ENCODE assay signal across 21 cellular contexts in genomic region chr1:230937370-230937769, GRCh38. TPM values are rescaled to one million over a fixed set of nuclear protein-coding genes. Genes with fewer than 3 reads are reported as not detected.
A peak's percentile ranks its signal among the peaks of the same experiment; 100 is the strongest.
DNase-seq lines count a peak whose midpoint lies in the region; ATAC-seq, FAIRE-seq and TF ChIP-seq lines count a peak whose summit lies in the region.
"Had no signal": no experiment of that assay in that cellular context is flagged by ENCODE, and none has a peak within 500 bp of the region (broad histone marks: within the 10 kb centered on the region; RNA-seq: fewer than 3 reads in every experiment).

No MANE protein-coding gene starts in this region.

- no peak overlapping the region for H3K56ac ChIP-seq in IMR-90 (ENCODE audit: extremely low read depth, insufficient read depth, low read length)

- peak overlapping the region; percentile 75 for H3K4me2 ChIP-seq in IMR-90 (ENCODE audit: low read depth, low read length)
- no peak overlapping the region for H3K4me2 ChIP-seq in astrocyte (ENCODE audit: low read length)

- H4K8ac ChIP-seq in IMR-90 (ENCODE audit: low read depth in 2 of 2, low read length in 2 of 2) = no peak overlapping the region

- TF ChIP-seq EP300 in stomach (IDR thresholded peaks at IDR 0.05) = no peak

- TF ChIP-seq RAD21 in IMR-90 (IDR thresholded peaks at IDR 0.05; ENCODE audit: low read length) = no peak

- no peak overlapping the region for H3K4ac ChIP-seq in IMR-90 (ENCODE audit: low read depth, low read length)

- BruUV-seq in IMR-90 (replicated peaks; lab: Mats Ljungman, UMichigan) (no TSS peak), Calu3 (replicated peaks; lab: Mats Ljungman, UMichigan) (no TSS peak)

- no peak overlapping the region for H3K18ac ChIP-seq in IMR-90 (ENCODE audit: low read depth, low read length)

- no peaks in the 10 kb centered on the region for H3K79me2 ChIP-seq in astrocyte (ENCODE audit: insufficient read depth, low read length)

- H3K36me3 Mint-ChIP-seq in CD4-positive, alpha-beta T cell (ENCODE audit: low read depth) = peaks cover 82% of the 10 kb centered on the region
- H3K36me3 Mint-ChIP-seq in astrocyte (ENCODE audit: low read depth, unreplicated experiment) = peaks cover 6% of the 10 kb centered on the region
- H3K36me3 Mint-ChIP-seq in Calu3 (ENCODE audit: insufficient read depth, unreplicated experiment) = no peaks in the 10 kb centered on the region

- in situ Hi-C loops in IMR-90 (cut with MboI; ENCODE audit: low sequenced_read_pairs) = no loop called here

- H3K9ac ChIP-seq in IMR-90 (ENCODE audit: low read depth, low read length) (no peak overlapping the region), astrocyte (ENCODE audit: low read length) (no peak overlapping the region)

- no peak for TF ChIP-seq POLR2A in IMR-90 (IDR thresholded peaks at IDR 0.05; ENCODE audit: low read depth, low read length)
- no peak for TF ChIP-seq POLR2A in Peyer's patch (IDR thresholded peaks at IDR 0.05)
- no peak for TF ChIP-seq POLR2A in stomach (IDR thresholded peaks at IDR 0.05)

- no CpG with 5 or more reads among the region's 2 CpGs for WGBS in IMR-90 (ENCODE audit: extremely low coverage in 2 of 2, insufficient read length in 1 of 2), 2 experiments
- 23 to 49% (median 33%) methylated on average over 2 of the region's 2 CpGs for WGBS in stomach, 5 donors

- H3K27me3 ChIP-seq in CD4-positive, alpha-beta T cell (ENCODE audit: control insufficient read depth, insufficient read depth, low read length) = no peaks in the 10 kb centered on the region
- H3K27me3 ChIP-seq in IMR-90 (ENCODE audit: control insufficient read depth, insufficient read depth, low read length) = no peaks in the 10 kb centered on the region
- no peaks in the 10 kb centered on the region for H3K27me3 ChIP-seq in astrocyte (ENCODE audit: insufficient read depth, low read length)
- no peaks in the 10 kb centered on the region for H3K27me3 ChIP-seq in Peyer's patch
- H3K27me3 ChIP-seq in stomach = no peaks in the 10 kb centered on the region
- H3K27me3 ChIP-seq: gastroesophageal sphincter had no signal

- H3K27ac ChIP-seq in CD4-positive, alpha-beta T cell (ENCODE audit: low read depth, low read length) = no peak overlapping the region
- no peak overlapping the region; the same call in 1 of the 2 replicates for H3K27ac ChIP-seq in IMR-90 (ENCODE audit: insufficient read depth, low read length)
- H3K27ac ChIP-seq in astrocyte (ENCODE audit: low read depth, low read length) = no peak overlapping the region
- H3K27ac ChIP-seq in Peyer's patch = no peak overlapping the region
- peak overlapping the region in 1 of 5 donors; percentile 57 for H3K27ac ChIP-seq in stomach
- H3K27ac ChIP-seq: gastroesophageal sphincter, psoas muscle had no signal

- H3K36me3 ChIP-seq in IMR-90 (ENCODE audit: control insufficient read depth, insufficient read depth, low read length) (no peaks in the 10 kb centered on the region), astrocyte (ENCODE audit: insufficient read depth, low read length) (no peaks in the 10 kb centered on the region), Peyer's patch (peaks cover 0 to 11% (median 0%) of the 10 kb centered on the region in 3 donors), stomach (peaks cover 0 to 29% (median 24%) of the 10 kb centered on the region in 4 donors)
- H3K36me3 ChIP-seq: thoracic aorta had no signal

- POLR2A ChIA-PET in CD4-positive, alpha-beta T cell (lab: Charles Lee) = no interaction called here
- POLR2A ChIA-PET in IMR-90 (lab: Charles Lee; ENCODE audit: unreplicated experiment) = no interaction called here

- H3K4me1 ChIP-seq in IMR-90 (ENCODE audit: control insufficient read depth, insufficient read depth, low read length) = peaks cover 7% of the 10 kb centered on the region
- H3K4me1 ChIP-seq in astrocyte (ENCODE audit: insufficient read depth, low read length) = no peaks in the 10 kb centered on the region
- H3K4me1 ChIP-seq in Peyer's patch = no peaks in the 10 kb centered on the region
- H3K4me1 ChIP-seq in stomach = peaks cover 11 to 44% (median 30%) of the 10 kb centered on the region in 4 donors
- H3K4me1 ChIP-seq: psoas muscle had no signal

- H4K91ac ChIP-seq in IMR-90 (ENCODE audit: insufficient read depth, low read depth, low read length) = no peak overlapping the region

- H4K20me1 ChIP-seq in IMR-90 (ENCODE audit: insufficient read depth, low read length) (no peaks in the 10 kb centered on the region), astrocyte (ENCODE audit: insufficient read depth, low read length) (no peaks in the 10 kb centered on the region)

- H3K14ac ChIP-seq in IMR-90 (replicated peaks; ENCODE audit: low read depth, low read length) = no peak overlapping the region

- FAIRE-seq in astrocyte (lab: Jason Lieb, UNC) = no peak
- no peak for FAIRE-seq in RCC 7860 (lab: Jason Lieb, UNC)
- FAIRE-seq: GM12892 had no signal

- no peak overlapping the region for H2BK15ac ChIP-seq in IMR-90 (ENCODE audit: low read depth, low read length)

- H2AK5ac ChIP-seq in IMR-90 (ENCODE audit: low read depth, low read length) = no peak overlapping the region

- no peak overlapping the region for H3K4me3 Mint-ChIP-seq in CD4-positive, alpha-beta T cell
- H3K4me3 Mint-ChIP-seq in astrocyte (ENCODE audit: unreplicated experiment) = no peak overlapping the region
- no peak overlapping the region for H3K4me3 Mint-ChIP-seq in Calu3 (ENCODE audit: low read depth, unreplicated experiment)

- dilution Hi-C loops in IMR-90 (cut with HindIII; ENCODE audit: low sequenced_read_pairs, unreplicated experiment) = no loop called here

- H3K79me1 ChIP-seq in IMR-90 (ENCODE audit: low read depth in 1 of 2, low read length in 2 of 2) = no peaks in the 10 kb centered on the region

- DNase-seq in CD4-positive, alpha-beta T cell = no peak
- DNase-seq in IMR-90 = peak; percentile 45
- peak; percentile 35 for DNase-seq in astrocyte (ENCODE audit: low read depth)
- DNase-seq in iris pigment epithelial cell (ENCODE audit: low read depth) = peak; percentile 19
- no peak for DNase-seq in RCC 7860 (ENCODE audit: low spot score)
- no peak for DNase-seq in Peyer's patch
- no peak for DNase-seq in stomach
- no peak for DNase-seq in Calu3
- DNase-seq: activated CD4-positive, alpha-beta T cell treated with anti-CD3 and anti-CD28 coated beads, Interleukin-2, amount 50 U/mL, for 1 hour; activated CD8-positive, alpha-beta memory T cell treated with anti-CD3 and anti-CD28 coated beads, Interleukin-2, amount 50 U/mL, for 4 hours; DMS79; erythroblast; islet precursor cell; NCI-H1092 treated with DMSO at 0.1 percent for 48 hours; NCI-H2081; NCI-H345; psoas muscle; SHP77 treated with DMSO at 0.1 percent for 48 hours had no signal

- H2BK20ac ChIP-seq in IMR-90 (ENCODE audit: low read depth, low read length) = no peak overlapping the region

- no peak for TF ChIP-seq CTCF in CD4-positive, alpha-beta T cell (IDR thresholded peaks at IDR 0.05)
- TF ChIP-seq CTCF in IMR-90 (conservative IDR thresholded peaks at IDR 0.05; ENCODE audit: low read depth, low read length) = no peak
- TF ChIP-seq CTCF in astrocyte (IDR thresholded peaks at IDR 0.05; ENCODE audit: insufficient read depth, low read depth, low read length) = no peak
- TF ChIP-seq CTCF in Peyer's patch (IDR thresholded peaks at IDR 0.05) = no peak
- no peak for TF ChIP-seq CTCF in stomach (IDR thresholded peaks at IDR 0.05)
- no peak for TF ChIP-seq CTCF in Calu3 (IDR thresholded peaks at IDR 0.05; ENCODE audit: unreplicated experiment)

- intact Hi-C loops in CD4-positive, alpha-beta T cell (cut with DNase I, micrococcal nuclease) = no loop called here
- intact Hi-C loops in IMR-90 (cut with micrococcal nuclease) (loop anchor here (5.0 kb wide), 1 partner anchor 40 kb away; the partner anchor contains the start of genes ARV1 and TTC13), stomach (cut with DNase I; ENCODE audit: low total_unique reads) (no loop called here), Calu3 (cut with micrococcal nuclease; ENCODE audit: unreplicated experiment) (no loop called here)

- peak overlapping the region; percentile 55 for H3K27ac Mint-ChIP-seq in CD4-positive, alpha-beta T cell
- H3K27ac Mint-ChIP-seq in astrocyte (ENCODE audit: unreplicated experiment) (no peak overlapping the region), Calu3 (ENCODE audit: unreplicated experiment) (no peak overlapping the region)

- no peak overlapping the region for H3K23ac ChIP-seq in IMR-90 (ENCODE audit: low read depth, low read length)

- H2AFZ ChIP-seq in IMR-90 (replicated peaks; ENCODE audit: low read length, poor library complexity) (no peak overlapping the region), astrocyte (ENCODE audit: low read depth, low read length) (no peak overlapping the region)

- H3K9me1 ChIP-seq in IMR-90 (ENCODE audit: insufficient read depth, low read length) = no peaks in the 10 kb centered on the region; the same call in 1 of the 2 replicates

- H3K4me3 ChIP-seq in IMR-90 (ENCODE audit: insufficient read depth, low read depth, low read length) = no peak overlapping the region
- no peak overlapping the region for H3K4me3 ChIP-seq in astrocyte (ENCODE audit: insufficient read depth, low read depth, low read length)
- no peak overlapping the region for H3K4me3 ChIP-seq in Peyer's patch
- no peak overlapping the region for H3K4me3 ChIP-seq in stomach
- H3K4me3 ChIP-seq: gastroesophageal sphincter, psoas muscle, thoracic aorta had no signal

- H2BK120ac ChIP-seq in IMR-90 (ENCODE audit: low read depth, low read length) = no peak overlapping the region

- no peak overlapping the region for H4K5ac ChIP-seq in IMR-90 (ENCODE audit: low read depth, low read length)

- no peak for ATAC-seq in CD4-positive, alpha-beta T cell (ENCODE audit: poor library complexity)
- peak; percentile 53 for ATAC-seq in IMR-90 (ENCODE audit: low read depth)
- ATAC-seq: gastroesophageal sphincter, psoas muscle had no signal

- H3K9me3 ChIP-seq in CD4-positive, alpha-beta T cell (ENCODE audit: control insufficient read depth, low read length) = no peaks in the 10 kb centered on the region
- no peaks in the 10 kb centered on the region for H3K9me3 ChIP-seq in IMR-90 (ENCODE audit: control insufficient read depth, insufficient read depth, low read length)
- H3K9me3 ChIP-seq in astrocyte (ENCODE audit: insufficient read depth, low read depth, low read length) = no peaks in the 10 kb centered on the region
- H3K9me3 ChIP-seq in Peyer's patch = no peaks in the 10 kb centered on the region
- H3K9me3 ChIP-seq in stomach = no peaks in the 10 kb centered on the region
- H3K9me3 ChIP-seq: gastroesophageal sphincter, psoas muscle, thoracic aorta had no signal

- H3K9me3 Mint-ChIP-seq in CD4-positive, alpha-beta T cell = no peaks in the 10 kb centered on the region
- H3K9me3 Mint-ChIP-seq in astrocyte (ENCODE audit: unreplicated experiment) = no peaks in the 10 kb centered on the region
- H3K9me3 Mint-ChIP-seq in Calu3 (ENCODE audit: low read depth, unreplicated experiment) = no peaks in the 10 kb centered on the region

- CTCF ChIA-PET in CD4-positive, alpha-beta T cell (lab: Charles Lee) = interaction anchor here (1.7 kb wide), 1 partner anchor 10 kb away, joined by 3 read pairs; no protein-coding TSS in a partner anchor
- CTCF ChIA-PET in IMR-90 (lab: Yijun Ruan, JAX) (interaction anchor here (1.1 to 1.3 kb wide), 2 partner anchors 13 to 304 kb away, joined by 3 to 4 read pairs; no protein-coding TSS in a partner anchor), Calu3 (lab: Charles Lee) (no interaction called here)

- H3K4me1 Mint-ChIP-seq in CD4-positive, alpha-beta T cell (ENCODE audit: low read depth) = peaks cover 6% of the 10 kb centered on the region
- H3K4me1 Mint-ChIP-seq in astrocyte (ENCODE audit: low read depth, unreplicated experiment) = peaks cover 13% of the 10 kb centered on the region
- no peaks in the 10 kb centered on the region for H3K4me1 Mint-ChIP-seq in Calu3 (ENCODE audit: low read depth, unreplicated experiment)

- no peaks in the 10 kb centered on the region for H3K27me3 Mint-ChIP-seq in CD4-positive, alpha-beta T cell
- H3K27me3 Mint-ChIP-seq in astrocyte (ENCODE audit: low read depth, unreplicated experiment) = no peaks in the 10 kb centered on the region
- H3K27me3 Mint-ChIP-seq in Calu3 (ENCODE audit: unreplicated experiment) = no peaks in the 10 kb centered on the region

- no peak overlapping the region for H2AK9ac ChIP-seq in IMR-90 (replicated peaks; ENCODE audit: low read depth, low read length, poor library complexity)

- H2BK5ac ChIP-seq in IMR-90 (ENCODE audit: low read depth, low read length, poor library complexity, severe bottlenecking) = no peak overlapping the region

RNA-seq across cellular contexts. Expression of gene TTC13, which starts 41.3 kb away (rescaled TPM):
- total RNA-seq in CD4-positive, alpha-beta T cell = 10 to 100 TPM; 24.9 to 25.0 TPM
- total RNA-seq in IMR-90 (2012; rRNA removed) = 8.9 and 9.1 TPM in 2 replicates
- 6.0 and 6.1 TPM in 2 replicates for polyA plus RNA-seq in IMR-90 (2012; rRNA removed)
- polyA plus RNA-seq in IMR-90 (2012; cell fraction: cytosol; rRNA removed) = 2.2 and 2.5 TPM in 2 replicates
- 3.1 and 9.3 TPM in 2 replicates for polyA plus RNA-seq in IMR-90 (2012; cell fraction: nucleus; rRNA removed; ENCODE audit: low replicate concordance)
- 13.0 and 15.8 TPM in 2 replicates for total RNA-seq in astrocyte
- 100 to 1,000 TPM in 1 of 4 donors, 10 to 100 TPM in 3; 17.3 to 106 (median 42.6) TPM for total RNA-seq in Peyer's patch
- 100 to 1,000 TPM in 1 of 5 donors, 10 to 100 TPM in 4; 23.9 to 117 (median 53.3) TPM for total RNA-seq in stomach
- polyA plus RNA-seq in stomach = 1 to 10 TPM; 2.1 to 9.3 (median 3.9) TPM
- total RNA-seq in Calu3 (2022) = 29.0 and 35.6 TPM in 2 replicates

RNA-seq across cellular contexts. Expression of gene ARV1, which starts 41.5 kb away (rescaled TPM):
- 1 to 10 TPM; 1.5 to 1.8 TPM for total RNA-seq in CD4-positive, alpha-beta T cell
- total RNA-seq in IMR-90 (2012; rRNA removed) (19.0 and 26.7 TPM in 2 replicates), astrocyte (14.4 and 16.7 TPM in 2 replicates), Peyer's patch (10 to 100 TPM; 13.2 to 28.9 (median 21.0) TPM), stomach (10 to 100 TPM; 11.0 to 29.8 (median 13.9) TPM), Calu3 (2022) (17.1 and 19.4 TPM in 2 replicates)
- polyA plus RNA-seq in IMR-90 (2012; rRNA removed) (18.9 and 22.9 TPM in 2 replicates), stomach (10 to 100 TPM; 18.7 to 38.8 (median 18.9) TPM)
- 6.2 and 8.0 TPM in 2 replicates for polyA plus RNA-seq in IMR-90 (2012; cell fraction: cytosol; rRNA removed)
- 1.7 and 10.5 TPM in 2 replicates for polyA plus RNA-seq in IMR-90 (2012; cell fraction: nucleus; rRNA removed; ENCODE audit: low replicate concordance)

Comparison
In these comparisons a context has a peak if more than half of its experiments do, and no peak if none do; other contexts are left out.
1. DNase-seq: peak in IMR-90 (single experiment), astrocyte (single experiment) and iris pigment epithelial cell (single experiment); none in CD4-positive, alpha-beta T cell (0 of 10), RCC 7860 (single experiment), Peyer's patch (0 of 3), stomach (single experiment) and Calu3 (single experiment).